21 cellular contexts compared by ENCODE assay signal in the genomic region with DNA sequence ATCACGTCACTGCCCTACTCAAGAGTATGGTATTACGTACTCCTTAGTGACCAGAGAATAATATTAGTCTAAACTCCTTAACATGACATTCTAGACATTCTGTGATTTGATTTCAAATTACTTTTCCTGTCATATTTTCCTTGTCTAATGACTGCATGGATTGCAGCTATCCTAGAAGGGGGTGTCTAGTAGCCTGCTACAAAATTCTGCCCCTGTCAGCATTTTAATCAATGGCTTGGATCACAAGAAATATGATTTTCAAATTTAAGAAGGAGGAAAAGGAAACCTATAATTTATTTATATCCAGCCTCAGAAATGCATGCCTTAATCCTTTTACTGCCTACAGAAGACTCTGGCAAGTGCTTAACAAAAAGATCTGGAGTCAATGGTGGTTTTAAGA.
"Had no signal": no experiment of that assay in that cellular context is flagged by ENCODE, and none has a peak within 500 bp of the region (broad histone marks: within the 10 kb centered on the region; RNA-seq: fewer than 3 reads in every experiment).

No MANE protein-coding gene starts in this region.

- ATAC-seq: foreskin keratinocyte, left cardiac atrium, psoas muscle, sciatic nerve had no signal

- H3K4me1 ChIP-seq: foreskin keratinocyte, left ventricle myocardium inferior, psoas muscle, stomach had no signal

- H3K9me3 ChIP-seq: colonic mucosa, psoas muscle, thoracic aorta, transverse colon had no signal

- H2AFZ ChIP-seq: hepatocyte had no signal

- DNase-seq: colonic mucosa; dermis blood vessel endothelial cell; endodermal cell; erythroblast; foreskin keratinocyte; kidney; left cardiac atrium; left ventricle myocardium inferior; mesenchymal stem cell; naive B cell; nephron progenitor cell; psoas muscle; retina; stimulated activated naive CD4-positive, alpha-beta T cell; stomach; substantia nigra; transverse colon had no signal

- H3K4me1 Mint-ChIP-seq: endodermal cell had no signal

- H3K27ac Mint-ChIP-seq: endodermal cell, naive B cell, nephron progenitor cell had no signal

- H3K79me2 ChIP-seq: hepatocyte had no signal

- H3K36me3 ChIP-seq: colonic mucosa, stomach, thoracic aorta, transverse colon had no signal

- H3K4me3 ChIP-seq: colonic mucosa, hepatocyte, left ventricle myocardium inferior, lung, psoas muscle, stomach, thoracic aorta, transverse colon had no signal

- H3K27me3 ChIP-seq: colonic mucosa, foreskin keratinocyte, hepatocyte, stomach, transverse colon had no signal

- H3K4me3 Mint-ChIP-seq: endodermal cell, naive B cell, nephron progenitor cell had no signal

- H3K27ac ChIP-seq: colonic mucosa, foreskin keratinocyte, hepatocyte, left ventricle myocardium inferior, psoas muscle, stomach, thoracic aorta, transverse colon had no signal

- H3K27me3 Mint-ChIP-seq: naive B cell had no signal

- H3K4me2 ChIP-seq: hepatocyte had no signal

- H3K9me3 Mint-ChIP-seq: endodermal cell had no signal
